ENCODE assay signal across 16 cellular contexts in the genomic region with DNA sequence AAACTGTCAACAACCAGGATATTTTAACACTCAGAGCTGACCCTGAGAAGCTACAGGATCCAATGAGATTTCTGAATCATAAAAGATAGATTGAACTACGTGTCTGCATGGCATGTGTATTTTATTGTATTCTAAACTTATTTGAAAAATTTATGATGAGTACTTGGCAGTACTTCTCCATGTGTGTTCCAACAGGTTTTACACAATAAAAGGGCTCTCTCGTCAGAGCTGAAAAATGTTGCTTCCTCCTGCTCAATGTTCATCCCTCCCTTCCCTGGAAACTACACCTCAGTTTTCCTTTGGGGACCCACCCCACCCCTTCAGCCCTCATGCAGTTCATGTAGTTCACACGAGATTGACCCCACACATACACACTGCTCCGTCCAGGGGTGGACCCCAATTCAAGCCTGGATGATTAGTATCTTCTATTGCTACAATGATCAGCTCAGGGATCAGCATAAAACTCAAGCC.
DNase-seq lines count a peak whose midpoint lies in the region; TF ChIP-seq lines count a peak whose summit lies in the region.
"Had no signal": no experiment of that assay in that cellular context is flagged by ENCODE, and none has a peak within 500 bp of the region (broad histone marks: within the 10 kb centered on the region; RNA-seq: fewer than 3 reads in every experiment).

No MANE protein-coding gene starts in this region.

- POLR2A ChIA-PET in SK-N-SH (lab: Yijun Ruan, JAX) = no interaction called here

- TF ChIP-seq POLR2A in esophagus muscularis mucosa (IDR thresholded peaks at IDR 0.05; ENCODE audit: low read depth) = no peak
- no peak for TF ChIP-seq POLR2A in lower leg skin (IDR thresholded peaks at IDR 0.05)
- no peak for TF ChIP-seq POLR2A in uterus (IDR thresholded peaks at IDR 0.05)

- DNase-seq in LNCaP clone FGC (ENCODE audit: low read depth) (peak; percentile 23), esophagus muscularis mucosa (ENCODE audit: extremely low spot score) (peak; percentile 87), lower leg skin (ENCODE audit: low spot score in 2 of 2) (peak; percentile 15 to 76), uterus (no peak), SK-N-SH (no peak), substantia nigra (lab: John Stamatoyannopoulos, UW) (no peak), kidney tubule cell (ENCODE audit: low spot score) (no peak)
- DNase-seq: HCEC 1CT, KG1, NCI-H1048, NCI-H146, NCI-H2081 treated with DMSO at 0.1 percent for 48 hours, NCI-H510A, NCI-H774, PC-9 had no signal

- no peak for TF ChIP-seq RAD21 in SK-N-SH (IDR thresholded peaks at IDR 0.05; ENCODE audit: low read length)

- H3K36me3 ChIP-seq in esophagus muscularis mucosa = no peaks in the 10 kb centered on the region
- no peaks in the 10 kb centered on the region for H3K36me3 ChIP-seq in uterus
- no peaks in the 10 kb centered on the region for H3K36me3 ChIP-seq in SK-N-SH (replicated peaks in 1 of 2; ENCODE audit: control insufficient read depth in 1 of 2, insufficient read depth in 2 of 2, low read length in 1 of 2)
- H3K36me3 ChIP-seq: SJSA1 had no signal

- no peak overlapping the region for H3K4me3 ChIP-seq in LNCaP clone FGC (ENCODE audit: low read depth, low read length)
- H3K4me3 ChIP-seq in esophagus muscularis mucosa = no peak overlapping the region
- H3K4me3 ChIP-seq in lower leg skin (ENCODE audit: low read depth, poor library complexity, severe bottlenecking) = no peak overlapping the region
- H3K4me3 ChIP-seq in uterus = no peak overlapping the region
- no peak overlapping the region for H3K4me3 ChIP-seq in SK-N-SH (ENCODE audit: low read depth in 2 of 2, low read length in 1 of 2)
- H3K4me3 ChIP-seq: PC-9, SJSA1 had no signal

- H4K20me1 ChIP-seq in SK-N-SH (ENCODE audit: insufficient read depth) = no peaks in the 10 kb centered on the region

- H3K9me3 ChIP-seq in esophagus muscularis mucosa (no peaks in the 10 kb centered on the region), uterus (no peaks in the 10 kb centered on the region), SK-N-SH (no peaks in the 10 kb centered on the region)
- H3K9me3 ChIP-seq: SJSA1 had no signal

- TF ChIP-seq CTCF in LNCaP clone FGC (IDR thresholded peaks at IDR 0.05; ENCODE audit: control insufficient read depth, extremely low read depth, insufficient read depth) (no peak), esophagus muscularis mucosa (IDR thresholded peaks at IDR 0.05) (no peak), lower leg skin (IDR thresholded peaks at IDR 0.05) (no peak), uterus (IDR thresholded peaks at IDR 0.05) (no peak), SK-N-SH (IDR thresholded peaks at IDR 0.05) (no peak)

- H3K27me3 ChIP-seq in esophagus muscularis mucosa (no peaks in the 10 kb centered on the region), uterus (no peaks in the 10 kb centered on the region), SK-N-SH (ENCODE audit: insufficient read depth) (no peaks in the 10 kb centered on the region)
- H3K27me3 ChIP-seq: SJSA1 had no signal

- CTCF ChIA-PET in SK-N-SH (lab: Yijun Ruan, JAX) = no interaction called here

- no peaks in the 10 kb centered on the region for H3K79me2 ChIP-seq in SK-N-SH (ENCODE audit: insufficient read depth)

- H3K27ac ChIP-seq in esophagus muscularis mucosa (replicated peaks in 1 of 4) = peak overlapping the region in 1 of 4 donors; percentile 9
- H3K27ac ChIP-seq in uterus = peak overlapping the region; percentile 57 to 69
- no peak overlapping the region for H3K27ac ChIP-seq in SK-N-SH (ENCODE audit: low read depth in 2 of 2, low read length in 1 of 2)
- no peak overlapping the region for H3K27ac ChIP-seq in substantia nigra (ENCODE audit: low read depth, low read length, poor library complexity, severe bottlenecking)
- H3K27ac ChIP-seq: PC-9, SJSA1 had no signal

- intact Hi-C loops in esophagus muscularis mucosa (cut with DNase I) (no loop called here), lower leg skin (cut with DNase I; ENCODE audit: low total_unique reads) (no loop called here), uterus (cut with DNase I; ENCODE audit: low total_unique reads) (no loop called here)

- H3F3A ChIP-seq in SK-N-SH (replicated peaks; ENCODE audit: insufficient read depth) = no peaks in the 10 kb centered on the region

- H3K9me2 ChIP-seq in SK-N-SH = no peaks in the 10 kb centered on the region

- H3K4me1 ChIP-seq in esophagus muscularis mucosa (peaks cover 14 to 35% (median 31%) of the 10 kb centered on the region in 4 donors), uterus (peaks cover 0 to 7% of the 10 kb centered on the region in 2 donors), SK-N-SH (ENCODE audit: control insufficient read depth in 1 of 2, insufficient read depth in 2 of 2, low read depth in 1 of 2, low read length in 1 of 2) (peaks cover 7 to 10% of the 10 kb centered on the region in 2 experiments; a peak in 2 of 4 replicates)
- H3K4me1 ChIP-seq: SJSA1 had no signal

- H2AFZ ChIP-seq in SK-N-SH (ENCODE audit: low read depth) = no peak overlapping the region
- H2AFZ ChIP-seq: PC-9 had no signal

- H3K9ac ChIP-seq in SK-N-SH = no peak overlapping the region

- no peak overlapping the region for H3K4me2 ChIP-seq in SK-N-SH
- H3K4me2 ChIP-seq: PC-9 had no signal

- no peak for TF ChIP-seq EP300 in esophagus muscularis mucosa (IDR thresholded peaks at IDR 0.05)
- TF ChIP-seq EP300 in SK-N-SH (IDR thresholded peaks at IDR 0.05; ENCODE audit: borderline replicate concordance in 1 of 2, low read depth in 1 of 2, low read length in 1 of 2) = no peak

- WGBS in esophagus muscularis mucosa = 61% methylated on average over 4 of the region's 4 CpGs
- 30 to 36% methylated on average over 4 of the region's 4 CpGs for WGBS in lower leg skin, 2 donors
- 63% methylated on average over 4 of the region's 4 CpGs for WGBS in SK-N-SH (ENCODE audit: low lambda C conversion rate)

TF ChIP-seq in SK-N-SH, 30 proteins besides CTCF, POLR2A, EP300 and RAD21:
- no peak for TF ChIP-seq SMC3 (IDR thresholded peaks at IDR 0.05; ENCODE audit: low read depth, low read length)
- TF ChIP-seq FOSL2 (IDR thresholded peaks at IDR 0.05; ENCODE audit: borderline replicate concordance, low read depth) = no peak
- no peak for TF ChIP-seq RCOR1 (IDR thresholded peaks at IDR 0.05; ENCODE audit: low read length)
- TF ChIP-seq, protein P1, sequence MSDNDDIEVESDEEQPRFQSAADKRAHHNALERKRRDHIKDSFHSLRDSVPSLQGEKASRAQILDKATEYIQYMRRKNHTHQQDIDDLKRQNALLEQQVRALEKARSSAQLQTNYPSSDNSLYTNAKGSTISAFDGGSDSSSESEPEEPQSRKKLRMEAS (IDR thresholded peaks at IDR 0.05; ENCODE audit: low read depth) = no peak
- TF ChIP-seq TEAD4 (IDR thresholded peaks at IDR 0.05; ENCODE audit: borderline replicate concordance, insufficient read depth) = no peak
- no peak for TF ChIP-seq TAF1 (IDR thresholded peaks at IDR 0.05; ENCODE audit: borderline replicate concordance, low read depth, low read length)
- TF ChIP-seq PBX3 (IDR thresholded peaks at IDR 0.05) = no peak
- TF ChIP-seq RXRA (IDR thresholded peaks at IDR 0.05; ENCODE audit: borderline replicate concordance, low read depth) = no peak
- TF ChIP-seq IRF3 (IDR thresholded peaks at IDR 0.05; ENCODE audit: low read depth, low read length) = no peak
- TF ChIP-seq JUND (IDR thresholded peaks at IDR 0.05) = no peak

Comparison
In these comparisons a context has a peak if more than half of its experiments do, and no peak if none do; other contexts are left out.
1. DNase-seq: peak in LNCaP clone FGC (single experiment), esophagus muscularis mucosa (single experiment) and lower leg skin (2 of 2); none in uterus (0 of 2), SK-N-SH (single experiment), substantia nigra (0 of 49) and kidney tubule cell (single experiment).
2. H3K27ac ChIP-seq: peak in uterus (2 of 2); none in SK-N-SH (0 of 2) and substantia nigra (single experiment).